In the genomic region with DNA sequence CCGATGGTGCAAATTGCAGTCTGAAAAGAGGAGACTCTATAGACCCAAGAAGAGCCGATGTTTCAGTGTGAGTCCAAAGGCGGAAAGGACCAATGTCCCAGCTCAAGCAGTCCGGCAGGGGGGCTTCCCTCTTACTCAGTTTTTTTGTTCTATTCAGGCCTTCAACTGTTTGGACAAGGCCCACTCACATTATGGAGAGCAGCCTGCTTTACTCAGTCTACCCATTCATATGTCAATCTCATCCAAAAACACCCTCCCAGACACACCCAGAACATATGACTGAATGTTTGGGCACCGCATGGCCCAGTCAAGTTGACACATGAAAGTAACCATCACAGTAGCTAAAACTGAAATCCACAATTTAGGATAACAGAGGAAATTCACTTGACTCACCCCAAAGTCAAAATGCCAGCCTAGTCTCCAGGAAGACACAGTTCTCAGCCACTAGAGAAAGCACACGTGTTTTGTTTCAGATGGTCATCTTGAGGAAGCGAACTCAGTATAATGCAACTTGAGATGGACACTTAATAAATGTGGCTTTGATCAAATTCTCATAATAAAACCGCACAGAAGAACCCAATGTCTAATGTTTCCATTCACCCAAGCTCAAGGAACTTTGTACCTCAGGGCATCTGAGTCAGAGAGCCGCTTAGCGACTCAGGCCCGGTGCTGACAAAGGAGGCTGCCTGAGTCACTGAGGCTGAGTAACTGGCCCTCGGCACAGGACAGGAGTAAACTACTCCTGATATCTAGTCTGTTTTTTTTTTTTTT, we compare ENCODE assay signal across 8 cellular contexts. TPM values are rescaled to one million over a fixed set of nuclear protein-coding genes. Genes with fewer than 3 reads are reported as not detected.
A peak's percentile ranks its signal among the peaks of the same experiment; 100 is the strongest.
DNase-seq lines count a peak whose midpoint lies in the region; ATAC-seq, FAIRE-seq and TF ChIP-seq lines count a peak whose summit lies in the region.

No MANE protein-coding gene starts in this region.

- TF ChIP-seq CTCF in brain (conservative IDR thresholded peaks at IDR 0.05): no peak
- no peak for TF ChIP-seq CTCF in upper lobe of right lung (IDR thresholded peaks at IDR 0.05)

- no peak overlapping the region for H3K4me3 ChIP-seq in upper lobe of right lung

- peak overlapping the region in 3 of 5 experiments; percentile 14 to 73 (median 40) for H3K4me3 Mint-ChIP-seq in brain
- H3K4me3 Mint-ChIP-seq in effector memory CD8-positive, alpha-beta T cell: no peak overlapping the region

- H3K27me3 ChIP-seq in upper lobe of right lung: peaks cover 18% of the 10 kb centered on the region

- H3K27ac ChIP-seq in upper lobe of right lung: no peak overlapping the region

- intact Hi-C loops in cardiac septum (cut with DNase I): loop anchor here (5.0 kb wide), 1 partner anchor 41 kb away; no protein-coding TSS in a partner anchor
- intact Hi-C loops in Right ventricle myocardium superior (cut with DNase I): no loop called here
- intact Hi-C loops in upper lobe of right lung (cut with DNase I): no loop called here

- H3K27me3 Mint-ChIP-seq in brain: peaks cover 26% of the 10 kb centered on the region
- peaks cover 44 to 49% of the 10 kb centered on the region in 2 donors for H3K27me3 Mint-ChIP-seq in effector memory CD8-positive, alpha-beta T cell

- peak; percentile 17 for FAIRE-seq in urothelium cell line (lab: Jason Lieb, UNC)

- H3K27ac Mint-ChIP-seq in brain: peak overlapping the region in 1 of 5 experiments; percentile 38
- H3K27ac Mint-ChIP-seq in effector memory CD8-positive, alpha-beta T cell: no peak overlapping the region

- no peak for ATAC-seq in Right ventricle myocardium superior (ENCODE audit: poor library complexity)
- ATAC-seq in upper lobe of right lung: no peak
- no peak for ATAC-seq in effector memory CD8-positive, alpha-beta T cell (replicated peaks)

- peaks cover 5% of the 10 kb centered on the region for H3K4me1 ChIP-seq in upper lobe of right lung

- DNase-seq in cardiac septum (ENCODE audit: low spot score) (peak; percentile 75), Right ventricle myocardium superior (no peak), myocyte (ENCODE audit: low read depth) (peak; percentile 87), urothelium cell line (ENCODE audit: low spot score) (peak; percentile 85), upper lobe of right lung (no peak)
- DNase-seq in effector CD4-positive, alpha-beta T cell: no peak
- no peak for DNase-seq in effector memory CD8-positive, alpha-beta T cell

- no peaks in the 10 kb centered on the region for H3K36me3 ChIP-seq in upper lobe of right lung

- H3K9me3 ChIP-seq in upper lobe of right lung: no peaks in the 10 kb centered on the region

- H3K36me3 Mint-ChIP-seq in brain: no peaks in the 10 kb centered on the region
- H3K36me3 Mint-ChIP-seq in effector memory CD8-positive, alpha-beta T cell (ENCODE audit: insufficient read depth): no peaks in the 10 kb centered on the region

- peaks cover 30% of the 10 kb centered on the region for H3K4me1 Mint-ChIP-seq in brain
- peaks cover 2 to 3% of the 10 kb centered on the region in 2 donors for H3K4me1 Mint-ChIP-seq in effector memory CD8-positive, alpha-beta T cell (ENCODE audit: low read depth in 2 of 2)

- H3K9me3 Mint-ChIP-seq in brain: no peaks in the 10 kb centered on the region
- no peaks in the 10 kb centered on the region for H3K9me3 Mint-ChIP-seq in effector memory CD8-positive, alpha-beta T cell

RNA-seq across cellular contexts. Expression of a gene that starts 2.4 kb away (rescaled TPM):
- total RNA-seq in cardiac septum (467 TPM), Right ventricle myocardium superior (1,567 TPM), myocyte (42.0 and 47.4 TPM in 2 replicates), upper lobe of right lung (13.8 TPM)
- polyA plus RNA-seq in brain (ENCODE audit: insufficient read depth, low read depth, low replicate concordance): 6.5 TPM
- 230 TPM for polyA plus RNA-seq in myocyte (2012)

RNA-seq across cellular contexts. Expression of a gene that starts 59.1 kb away (rescaled TPM):
- total RNA-seq in cardiac septum: 20.2 TPM
- total RNA-seq in Right ventricle myocardium superior: 18.7 TPM
- polyA plus RNA-seq in brain (ENCODE audit: insufficient read depth, low read depth, low replicate concordance): 12.0 TPM
- total RNA-seq in myocyte: 32.8 and 33.9 TPM in 2 replicates
- polyA plus RNA-seq in myocyte (2012): 16.4 TPM
- 18.0 TPM for total RNA-seq in upper lobe of right lung

Comparison
In these comparisons a context has a peak if more than half of its experiments do, and no peak if none do; other contexts are left out.
1. DNase-seq: peak in cardiac septum (single experiment), myocyte (single experiment) and urothelium cell line (single experiment); none in Right ventricle myocardium superior (single experiment), upper lobe of right lung (single experiment), effector CD4-positive, alpha-beta T cell (single experiment) and effector memory CD8-positive, alpha-beta T cell (0 of 3).
2. H3K4me3 Mint-ChIP-seq: peak in brain (3 of 5); none in effector memory CD8-positive, alpha-beta T cell (0 of 2).